Comparison of ENCODE assay signal across 1 cellular context in genomic region chr6:169088761-169089160, GRCh38.
TF ChIP-seq lines count a peak whose summit lies in the region.

No MANE protein-coding gene starts in this region.

TF ChIP-seq in IMR-90, 13 proteins besides CTCF, POLR2A, EP300 and RAD21:
- TF ChIP-seq RCOR1 (IDR thresholded peaks at IDR 0.05; ENCODE audit: insufficient replicate concordance, low read length) (no peak), SMC3 (IDR thresholded peaks at IDR 0.05; ENCODE audit: low read depth, low read length) (no peak), USF2 (IDR thresholded peaks at IDR 0.05; ENCODE audit: low read depth, low read length) (no peak), ELK1 (IDR thresholded peaks at IDR 0.05; ENCODE audit: borderline replicate concordance, low read depth, low read length) (no peak), MXI1 (IDR thresholded peaks at IDR 0.05; ENCODE audit: borderline replicate concordance, low read depth, low read length) (no peak), FOS (IDR thresholded peaks at IDR 0.05; ENCODE audit: low read depth, low read length) (no peak), RFX5 (IDR thresholded peaks at IDR 0.05; ENCODE audit: low read depth, low read length) (no peak), BHLHE40 (IDR thresholded peaks at IDR 0.05; ENCODE audit: low read depth, low read length) (no peak), CEBPB (IDR thresholded peaks at IDR 0.05; ENCODE audit: low read depth, low read length) (no peak), NFE2L2 (IDR thresholded peaks at IDR 0.05; ENCODE audit: low read depth, low read length) (no peak), CHD1 (IDR thresholded peaks at IDR 0.05; ENCODE audit: low read depth, low read length) (no peak), MAFK (IDR thresholded peaks at IDR 0.05; ENCODE audit: low read depth, low read length) (no peak), MAZ (IDR thresholded peaks at IDR 0.05; ENCODE audit: borderline replicate concordance, low read depth, low read length) (no peak)
